In the genomic region with DNA sequence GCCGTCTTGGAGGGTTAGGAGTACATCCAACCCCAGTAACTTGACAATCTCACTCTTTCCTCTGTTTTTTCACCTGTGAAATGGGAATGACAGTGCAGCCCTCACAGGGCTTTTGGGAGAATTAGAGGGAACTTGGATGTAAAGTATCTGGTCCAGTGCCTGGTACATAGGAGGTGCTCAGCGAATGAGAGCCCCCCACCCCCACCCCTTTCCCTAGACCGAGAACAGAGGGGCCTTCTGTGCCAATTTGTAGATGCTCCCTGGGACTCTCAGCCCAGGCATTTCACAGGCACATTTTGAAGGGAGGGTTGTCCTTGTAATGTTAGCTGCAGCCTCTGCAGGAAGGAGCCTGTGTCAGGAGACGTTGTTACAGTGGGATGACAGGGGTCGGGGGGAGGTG, we compare ENCODE assay signal across 17 cellular contexts. TPM values are rescaled to one million over a fixed set of nuclear protein-coding genes. Genes with fewer than 3 reads are reported as not detected.
DNase-seq lines count a peak whose midpoint lies in the region; ATAC-seq and TF ChIP-seq lines count a peak whose summit lies in the region.
"Had no signal": no experiment of that assay in that cellular context is flagged by ENCODE, and none has a peak within 500 bp of the region (broad histone marks: within the 10 kb centered on the region; RNA-seq: fewer than 3 reads in every experiment).

No MANE protein-coding gene starts in this region.

- no peak overlapping the region for H3K27ac ChIP-seq in coronary artery
- no peak overlapping the region for H3K27ac ChIP-seq in CD8-positive, alpha-beta T cell (ENCODE audit: low read depth, low read length)
- H3K27ac ChIP-seq: BLaER1 treated with 17β-estradiol and CSF1 and Interleukin-3, amounts not matched to agents 10 nM and 100 nM had no signal

- peaks cover 4% of the 10 kb centered on the region for H3K4me1 Mint-ChIP-seq in activated CD8-positive, alpha-beta memory T cell treated with anti-CD3 and anti-CD28 coated beads, Interleukin-2, amount 10 ng/mL, durations not matched to agents 7 days and 5 days
- no peaks in the 10 kb centered on the region for H3K4me1 Mint-ChIP-seq in CD8-positive, alpha-beta T cell (ENCODE audit: low read depth)
- no peaks in the 10 kb centered on the region for H3K4me1 Mint-ChIP-seq in MCF 10A (ENCODE audit: insufficient read depth, unreplicated experiment)
- H3K4me1 Mint-ChIP-seq: B cell; CD8-positive, alpha-beta memory T cell had no signal

- no peaks in the 10 kb centered on the region for H3K36me3 Mint-ChIP-seq in activated CD8-positive, alpha-beta memory T cell treated with anti-CD3 and anti-CD28 coated beads, Interleukin-2, amount 10 ng/mL, durations not matched to agents 7 days and 5 days
- peaks cover 3% of the 10 kb centered on the region for H3K36me3 Mint-ChIP-seq in CD8-positive, alpha-beta T cell
- H3K36me3 Mint-ChIP-seq in MCF 10A (ENCODE audit: insufficient read depth, unreplicated experiment): peaks cover 8% of the 10 kb centered on the region

- CTCF ChIA-PET in activated CD8-positive, alpha-beta memory T cell treated with anti-CD3 and anti-CD28 coated beads, Interleukin-2, amount 10 ng/mL, durations not matched to agents 7 days and 5 days (lab: Charles Lee): no interaction called here
- CTCF ChIA-PET in CD8-positive, alpha-beta T cell (lab: Charles Lee): no interaction called here
- CTCF ChIA-PET in MCF 10A (lab: Yijun Ruan, JAX): interaction anchor here (0.6 to 1.0 kb wide), 4 partner anchors 10 to 516 kb away, joined by 3 to 6 read pairs (median 3); no protein-coding TSS in a partner anchor

- no peaks in the 10 kb centered on the region for H3K4me1 ChIP-seq in CD8-positive, alpha-beta T cell (ENCODE audit: insufficient read depth, low read length)

- TF ChIP-seq CTCF in coronary artery (IDR thresholded peaks at IDR 0.05) (no peak), MCF 10A (IDR thresholded peaks at IDR 0.05; ENCODE audit: unreplicated experiment) (no peak)
- no peak for TF ChIP-seq CTCF in CD8-positive, alpha-beta T cell (IDR thresholded peaks at IDR 0.05)

- H3K9me3 Mint-ChIP-seq in activated CD8-positive, alpha-beta memory T cell treated with anti-CD3 and anti-CD28 coated beads, Interleukin-2, amount 10 ng/mL, durations not matched to agents 7 days and 5 days (ENCODE audit: low read depth): no peaks in the 10 kb centered on the region
- no peaks in the 10 kb centered on the region for H3K9me3 Mint-ChIP-seq in CD8-positive, alpha-beta T cell
- H3K9me3 Mint-ChIP-seq in MCF 10A (ENCODE audit: unreplicated experiment): no peaks in the 10 kb centered on the region
- H3K9me3 Mint-ChIP-seq: H9 had no signal

- no peaks in the 10 kb centered on the region for H3K27me3 Mint-ChIP-seq in activated CD8-positive, alpha-beta memory T cell treated with anti-CD3 and anti-CD28 coated beads, Interleukin-2, amount 10 ng/mL, durations not matched to agents 7 days and 5 days
- no peaks in the 10 kb centered on the region for H3K27me3 Mint-ChIP-seq in CD8-positive, alpha-beta T cell (ENCODE audit: low read depth)
- H3K27me3 Mint-ChIP-seq in MCF 10A (ENCODE audit: insufficient read depth, unreplicated experiment): no peaks in the 10 kb centered on the region
- H3K27me3 Mint-ChIP-seq: B cell had no signal

- no TSS peak for BruUV-seq in MCF 10A (replicated peaks; lab: Mats Ljungman, UMichigan)

- no peak overlapping the region for H3K4me3 ChIP-seq in coronary artery
- no peak overlapping the region for H3K4me3 ChIP-seq in CD8-positive, alpha-beta T cell (ENCODE audit: low read depth, low read length)
- H3K4me3 ChIP-seq: BLaER1 treated with 17β-estradiol and CSF1 and Interleukin-3, amounts not matched to agents 10 nM and 100 nM had no signal

- H3K27ac Mint-ChIP-seq in activated CD8-positive, alpha-beta memory T cell treated with anti-CD3 and anti-CD28 coated beads, Interleukin-2, amount 10 ng/mL, durations not matched to agents 7 days and 5 days: no peak overlapping the region
- H3K27ac Mint-ChIP-seq in CD8-positive, alpha-beta T cell: no peak overlapping the region
- no peak overlapping the region for H3K27ac Mint-ChIP-seq in MCF 10A (ENCODE audit: low read depth, unreplicated experiment)
- H3K27ac Mint-ChIP-seq: B cell; CD8-positive, alpha-beta memory T cell had no signal

- POLR2A ChIA-PET in CD8-positive, alpha-beta T cell (lab: Charles Lee): no interaction called here
- POLR2A ChIA-PET in MCF 10A (lab: Yijun Ruan, JAX): no interaction called here

- H3K4me3 Mint-ChIP-seq in activated CD8-positive, alpha-beta memory T cell treated with anti-CD3 and anti-CD28 coated beads, Interleukin-2, amount 10 ng/mL, durations not matched to agents 7 days and 5 days: no peak overlapping the region
- no peak overlapping the region for H3K4me3 Mint-ChIP-seq in CD8-positive, alpha-beta T cell
- H3K4me3 Mint-ChIP-seq in MCF 10A (ENCODE audit: unreplicated experiment): no peak overlapping the region
- H3K4me3 Mint-ChIP-seq: B cell; CD8-positive, alpha-beta memory T cell; H9 had no signal

- no peak for ATAC-seq in activated CD8-positive, alpha-beta memory T cell treated with anti-CD3 and anti-CD28 coated beads, Interleukin-2, amount 10 ng/mL, durations not matched to agents 7 days and 5 days
- no peak for ATAC-seq in CD8-positive, alpha-beta T cell

- no peaks in the 10 kb centered on the region for H3K9me3 ChIP-seq in CD8-positive, alpha-beta T cell (ENCODE audit: low read length)
- H3K9me3 ChIP-seq: BLaER1 treated with 17β-estradiol and CSF1 and Interleukin-3, amounts not matched to agents 10 nM and 100 nM had no signal

- H3K36me3 ChIP-seq in CD8-positive, alpha-beta T cell (ENCODE audit: insufficient read depth, low read length): no peaks in the 10 kb centered on the region

- H3K27me3 ChIP-seq in CD8-positive, alpha-beta T cell (ENCODE audit: insufficient read depth, low read length): no peaks in the 10 kb centered on the region
- H3K27me3 ChIP-seq: BLaER1 treated with 17β-estradiol and CSF1 and Interleukin-3, amounts not matched to agents 10 nM and 100 nM had no signal

- intact Hi-C loops in CD8-positive, alpha-beta T cell (cut with DNase I, micrococcal nuclease): no loop called here
- intact Hi-C loops in MCF 10A (cut with micrococcal nuclease): no loop called here

- DNase-seq in activated CD8-positive, alpha-beta memory T cell treated with anti-CD3 and anti-CD28 coated beads, Interleukin-2, amount 10 ng/mL, durations not matched to agents 7 days and 5 days: peak; percentile 4
- no peak for DNase-seq in activated CD8-positive, alpha-beta memory T cell treated with anti-CD3 and anti-CD28 coated beads for 24 hours
- peak; percentile 28 for DNase-seq in coronary artery (ENCODE audit: low spot score)
- DNase-seq in islet precursor cell: peak; percentile 27
- no peak for DNase-seq in CD8-positive, alpha-beta T cell
- no peak for DNase-seq in MCF 10A (ENCODE audit: unreplicated experiment)
- DNase-seq in H4 (ENCODE audit: low spot score): no peak
- DNase-seq: 8988T; CD8-positive, alpha-beta memory T cell; COR-L47; DMS 273 treated with DMSO at 0.1 percent for 48 hours; DMS53; GOT3 had no signal

RNA-seq across cellular contexts. Expression of gene AMBP, which starts 47.1 kb away (rescaled TPM):
- total RNA-seq in activated CD8-positive, alpha-beta memory T cell treated with anti-CD3 and anti-CD28 coated beads, Interleukin-2, amount 10 ng/mL, durations not matched to agents 7 days and 5 days: not detected
- total RNA-seq in CD8-positive, alpha-beta T cell: not detected
- total RNA-seq in MCF 10A (2022): not detected in 2 replicates
- 6.6 and 9.9 TPM in 2 replicates for total RNA-seq in H4 (2014; rRNA removed; shearing (Covaris generic))
- total RNA-seq: A673; B cell; CD8-positive, alpha-beta memory T cell had no signal

Comparison
In these comparisons a context has a peak if more than half of its experiments do, and no peak if none do; other contexts are left out.
1. DNase-seq: peak in activated CD8-positive, alpha-beta memory T cell treated with anti-CD3 and anti-CD28 coated beads, Interleukin-2, amount 10 ng/mL, durations not matched to agents 7 days and 5 days (single experiment), coronary artery (single experiment) and islet precursor cell (single experiment); none in activated CD8-positive, alpha-beta memory T cell treated with anti-CD3 and anti-CD28 coated beads for 24 hours (single experiment), CD8-positive, alpha-beta T cell (0 of 7), MCF 10A (single experiment) and H4 (single experiment).